In genomic region chrX:42102586-42103282, GRCh38 we compare ENCODE assay signal across 1 cellular context.
TF ChIP-seq lines count a peak whose summit lies in the region.

No MANE protein-coding gene starts in this region.

TF ChIP-seq in GM12878, 131 proteins besides CTCF, POLR2A, EP300 and RAD21:
- TF ChIP-seq FOXM1 (IDR thresholded peaks at IDR 0.05; ENCODE audit: low read depth, low read length) (no peak), RUNX3 (IDR thresholded peaks at IDR 0.05; ENCODE audit: low read length) (no peak), CUX1 (IDR thresholded peaks at IDR 0.05; ENCODE audit: insufficient replicate concordance, low read depth, low read length) (no peak), SPI1 (IDR thresholded peaks at IDR 0.05; ENCODE audit: borderline replicate concordance, insufficient read depth, low read depth, low read length) (no peak), DPF2 (IDR thresholded peaks at IDR 0.05) (no peak), TCF12 (IDR thresholded peaks at IDR 0.05; ENCODE audit: low read depth, low read length) (no peak), IRF4 (IDR thresholded peaks at IDR 0.05; ENCODE audit: low read depth, low read length) (no peak), YBX1 (IDR thresholded peaks at IDR 0.05) (no peak), BCLAF1 (IDR thresholded peaks at IDR 0.05) (no peak), CHD2 (IDR thresholded peaks at IDR 0.05; ENCODE audit: borderline replicate concordance, low read depth, low read length) (no peak), FOS (IDR thresholded peaks at IDR 0.05; ENCODE audit: borderline replicate concordance, extremely low read depth, insufficient read length) (no peak), ATF2 (IDR thresholded peaks at IDR 0.05; ENCODE audit: low read length) (no peak), BRCA1 (IDR thresholded peaks at IDR 0.05; ENCODE audit: low read depth, low read length) (no peak), EZH2 (IDR thresholded peaks at IDR 0.05; ENCODE audit: borderline replicate concordance, control insufficient read depth, low read depth, low read length) (no peak), E4F1 (IDR thresholded peaks at IDR 0.05; ENCODE audit: borderline replicate concordance, partially characterized antibody) (no peak), BCL3 (IDR thresholded peaks at IDR 0.05; ENCODE audit: borderline replicate concordance, insufficient read depth, low read depth, low read length, poor library complexity, severe bottlenecking) (no peak), TCF7 (IDR thresholded peaks at IDR 0.05; ENCODE audit: borderline replicate concordance) (no peak), MTA2 (IDR thresholded peaks at IDR 0.05; ENCODE audit: low read depth) (no peak), MEF2A (IDR thresholded peaks at IDR 0.05; ENCODE audit: insufficient read depth, low read depth, low read length) (no peak), MTA3 (IDR thresholded peaks at IDR 0.05; ENCODE audit: borderline replicate concordance, low read length) (no peak)
